In genomic region chr9:34627716-34628655, GRCh38 we compare ENCODE assay signal across 10 cellular contexts. TPM values are rescaled to one million over a fixed set of nuclear protein-coding genes. Genes with fewer than 3 reads are reported as not detected.
DNase-seq lines count a peak whose midpoint lies in the region; ATAC-seq and TF ChIP-seq lines count a peak whose summit lies in the region.
"Had no signal": no experiment of that assay in that cellular context is flagged by ENCODE, and none has a peak within 500 bp of the region (broad histone marks: within the 10 kb centered on the region; RNA-seq: fewer than 3 reads in every experiment).

No MANE protein-coding gene starts in this region.

- H3K27me3 ChIP-seq in adipocyte (replicated peaks; ENCODE audit: control insufficient read depth, insufficient read depth, low read length): peaks cover 70% of the 10 kb centered on the region
- no peaks in the 10 kb centered on the region for H3K27me3 ChIP-seq in liver (ENCODE audit: control insufficient read depth in 4 of 4, insufficient read depth in 4 of 4, low read length in 3 of 4)
- peaks cover 55 to 63% of the 10 kb centered on the region in 2 donors for H3K27me3 ChIP-seq in stomach smooth muscle (ENCODE audit: control insufficient read depth in 1 of 2, insufficient read depth in 2 of 2, low read length in 2 of 2)

- H3K4me1 ChIP-seq in adipocyte (ENCODE audit: control insufficient read depth, insufficient read depth, low read length) (peaks cover 8% of the 10 kb centered on the region), liver (ENCODE audit: control insufficient read depth in 4 of 4, insufficient read depth in 4 of 4, low read length in 3 of 4) (peaks cover 6 to 52% (median 45%) of the 10 kb centered on the region in 4 donors), stomach smooth muscle (ENCODE audit: control insufficient read depth, insufficient read depth, low read length) (peaks cover 18% of the 10 kb centered on the region)

- peaks cover 21% of the 10 kb centered on the region for H3K4me1 Mint-ChIP-seq in activated naive CD4-positive, alpha-beta T cell treated with anti-CD3 and anti-CD28 coated beads, Interleukin-2, amount 10 ng/mL, durations not matched to agents 7 days and 5 days

- H3K27ac ChIP-seq in liver (ENCODE audit: low read depth in 1 of 2, low read length in 2 of 2) (no peak overlapping the region), stomach smooth muscle (ENCODE audit: low read length) (no peak overlapping the region)
- H3K27ac ChIP-seq: SJSA1 had no signal

- H3K9ac ChIP-seq in adipocyte (ENCODE audit: low read length): no peak overlapping the region
- H3K9ac ChIP-seq in liver (ENCODE audit: low read depth in 1 of 2, low read length in 2 of 2): no peak overlapping the region
- H3K9ac ChIP-seq in stomach smooth muscle (ENCODE audit: low read length in 2 of 2): peak overlapping the region; percentile 13 to 29

- H3K4me3 ChIP-seq in adipocyte (ENCODE audit: low read length) (peak overlapping the region; percentile 70), liver (ENCODE audit: low read depth in 1 of 3, low read length in 3 of 3) (peak overlapping the region in 2 of 3 donors; percentile 52 to 54), stomach smooth muscle (ENCODE audit: low read length in 2 of 2) (peak overlapping the region; percentile 47 to 70)
- H3K4me3 ChIP-seq: SJSA1 had no signal

- WGBS in liver: 62% methylated on average over 20 of the region's 20 CpGs

- no peaks in the 10 kb centered on the region for H3K36me3 ChIP-seq in adipocyte (ENCODE audit: control insufficient read depth, insufficient read depth, low read length, severe bottlenecking)
- H3K36me3 ChIP-seq in liver (ENCODE audit: control insufficient read depth in 4 of 4, insufficient read depth in 3 of 4, low read depth in 1 of 4, low read length in 3 of 4): no peaks in the 10 kb centered on the region
- no peaks in the 10 kb centered on the region for H3K36me3 ChIP-seq in stomach smooth muscle (ENCODE audit: control insufficient read depth in 2 of 2, insufficient read depth in 2 of 2, low read length in 2 of 2)
- H3K36me3 ChIP-seq: SJSA1 had no signal

- TF ChIP-seq CTCF in liver (IDR thresholded peaks at IDR 0.05; ENCODE audit: low read depth, low read length, missing input control): no peak

- CTCF ChIA-PET in activated naive CD4-positive, alpha-beta T cell treated with anti-CD3 and anti-CD28 coated beads, Interleukin-2, amount 10 ng/mL, durations not matched to agents 7 days and 5 days (lab: Charles Lee): no interaction called here

- H3K9me3 Mint-ChIP-seq in activated naive CD4-positive, alpha-beta T cell treated with anti-CD3 and anti-CD28 coated beads, Interleukin-2, amount 10 ng/mL, durations not matched to agents 7 days and 5 days: no peaks in the 10 kb centered on the region

- peaks cover 84% of the 10 kb centered on the region for H3K27me3 Mint-ChIP-seq in activated naive CD4-positive, alpha-beta T cell treated with anti-CD3 and anti-CD28 coated beads, Interleukin-2, amount 10 ng/mL, durations not matched to agents 7 days and 5 days

- no peak for ATAC-seq in HG03196 (IDR thresholded peaks at IDR 0.05; ENCODE audit: unreplicated experiment)

- H3K9me3 ChIP-seq in adipocyte (ENCODE audit: control insufficient read depth, low read length) (no peaks in the 10 kb centered on the region), liver (ENCODE audit: control insufficient read depth in 4 of 4, low read length in 3 of 4) (no peaks in the 10 kb centered on the region), stomach smooth muscle (ENCODE audit: control insufficient read depth in 2 of 2, low read length in 2 of 2) (no peaks in the 10 kb centered on the region)
- H3K9me3 ChIP-seq: SJSA1 had no signal

- H3K4me3 Mint-ChIP-seq in activated naive CD4-positive, alpha-beta T cell treated with anti-CD3 and anti-CD28 coated beads, Interleukin-2, amount 10 ng/mL, durations not matched to agents 7 days and 5 days: peak overlapping the region; percentile 60

- no peaks in the 10 kb centered on the region for H3K36me3 Mint-ChIP-seq in activated naive CD4-positive, alpha-beta T cell treated with anti-CD3 and anti-CD28 coated beads, Interleukin-2, amount 10 ng/mL, durations not matched to agents 7 days and 5 days

- no peak for TF ChIP-seq RAD21 in liver (IDR thresholded peaks at IDR 0.05)

- H3K27ac Mint-ChIP-seq in activated naive CD4-positive, alpha-beta T cell treated with anti-CD3 and anti-CD28 coated beads, Interleukin-2, amount 10 ng/mL, durations not matched to agents 7 days and 5 days: no peak overlapping the region

- no peak for DNase-seq in activated naive CD4-positive, alpha-beta T cell treated with anti-CD3 and anti-CD28 coated beads, Interleukin-2, amount 10 ng/mL, durations not matched to agents 7 days and 5 days
- DNase-seq in activated naive CD4-positive, alpha-beta T cell treated with Interleukin-2 at 50 U/mL for 16 hours: no peak
- DNase-seq in adipocyte (ENCODE audit: low read depth): no peak
- no peak for DNase-seq in NCI-H1092 treated with DMSO at 0.1 percent for 48 hours (lab: John Stamatoyannopoulos, UW)
- no peak for DNase-seq in HUDEP-2 (lab: John Stamatoyannopoulos, UW; ENCODE audit: unreplicated experiment in 76 of 76)
- DNase-seq: NCI-H1048 had no signal

TF ChIP-seq in liver, 16 proteins besides CTCF, POLR2A, EP300 and RAD21:
- TF ChIP-seq FOXA2 (IDR thresholded peaks at IDR 0.05) (no peak), TAF1 (conservative IDR thresholded peaks at IDR 0.05) (no peak), REST (IDR thresholded peaks at IDR 0.05) (no peak)

RNA-seq across cellular contexts. Expression of gene ARID3C, which starts 0.9 kb away (rescaled TPM):
- total RNA-seq in liver: 1 to 10 TPM; 2.2 to 2.6 TPM
- 1 to 10 TPM in 1 of 2 donors, under 1 TPM in 1; 0.58 to 1.1 TPM for polyA plus RNA-seq in liver
- total RNA-seq: SJSA1 had no signal

RNA-seq across cellular contexts. Expression of gene DCTN3, which starts 7.7 kb away (rescaled TPM):
- total RNA-seq in liver: 10 to 100 TPM; 24.9 to 51.9 TPM
- polyA plus RNA-seq in liver: 10 to 100 TPM; 44.6 to 48.7 TPM

RNA-seq across cellular contexts. Expression of gene SIGMAR1, which starts 9.6 kb away (rescaled TPM):
- 100 to 1,000 TPM; 116 to 161 TPM for total RNA-seq in liver
- 100 to 1,000 TPM; 196 to 210 TPM for polyA plus RNA-seq in liver

RNA-seq across cellular contexts. Expression of gene RPP25L, which starts 16.1 kb away (rescaled TPM):
- total RNA-seq in liver: 10 to 100 TPM; 18.6 to 23.3 TPM
- polyA plus RNA-seq in liver: 10 to 100 TPM; 25.0 to 33.4 TPM

RNA-seq across cellular contexts. Expression of gene GALT, which starts 18.5 kb away (rescaled TPM):
- total RNA-seq in liver: 100 to 1,000 TPM in 1 of 2 donors, 10 to 100 TPM in 1; 58.6 to 161 TPM
- polyA plus RNA-seq in liver: 100 to 1,000 TPM in 1 of 2 donors, 10 to 100 TPM in 1; 69.3 to 196 TPM

Comparison
In these comparisons a context has a peak if more than half of its experiments do, and no peak if none do; other contexts are left out.
1. H3K9ac ChIP-seq: peak in stomach smooth muscle (2 of 2); none in adipocyte (single experiment) and liver (0 of 2).
2. Peak in every context shown above with its lines, with median percentiles within 50 percentile points of each other: H3K4me3 ChIP-seq.